In genomic region chr14:34539407-34540180, GRCh38 we compare ENCODE assay signal across 1 cellular context.
TF ChIP-seq lines count a peak whose summit lies in the region.

Gene EAPP (minus strand): TSS chr14:34539701. CDS start chr14:34539628, 73 bp downstream.

TF ChIP-seq in K562, 482 proteins besides CTCF, POLR2A, EP300 and RAD21 (continued from another document and continues in another):
- TF ChIP-seq LARP7 (IDR thresholded peaks at IDR 0.05) (no peak), HMG20A (CRISPR knock-in tag; conservative IDR thresholded peaks at IDR 0.05) (no peak), ZNF79 (CRISPR knock-in tag; IDR thresholded peaks at IDR 0.05; ENCODE audit: low read depth) (no peak), JUNB (CRISPR knock-in tag; conservative IDR thresholded peaks at IDR 0.05) (no peak), CCNT2 (IDR thresholded peaks at IDR 0.05; ENCODE audit: borderline replicate concordance, extremely low read depth, insufficient read length, low read depth, low read length) (no peak), SMAD2 (IDR thresholded peaks at IDR 0.05; ENCODE audit: low read depth, low read length) (no peak), RFX1 (IDR thresholded peaks at IDR 0.05) (peak; percentile 28), EZH2 (IDR thresholded peaks at IDR 0.05; ENCODE audit: borderline replicate concordance, low read depth, low read length) (no peak), SAP30 (IDR thresholded peaks at IDR 0.05; ENCODE audit: borderline replicate concordance, insufficient read depth, low read depth, low read length, poor library complexity, severe bottlenecking) (peak; percentile 57), MEF2A (IDR thresholded peaks at IDR 0.05; ENCODE audit: control insufficient read depth, low read depth, low read length) (no peak), CTCFL (IDR thresholded peaks at IDR 0.05; ENCODE audit: borderline replicate concordance, insufficient read depth, low read depth, low read length, poor library complexity, severe bottlenecking) (no peak), TFAM (CRISPR knock-in tag; conservative IDR thresholded peaks at IDR 0.05) (no peak), TCFL5 (CRISPR knock-in tag; conservative IDR thresholded peaks at IDR 0.05) (no peak), MAFG (tag; conservative IDR thresholded peaks at IDR 0.05) (no peak), DIDO1 (tag; IDR thresholded peaks at IDR 0.05; ENCODE audit: low read depth) (no peak), TCF7 (IDR thresholded peaks at IDR 0.05; ENCODE audit: borderline replicate concordance) (no peak), SRF (CRISPR knock-in tag; IDR thresholded peaks at IDR 0.05) (no peak), ZNF586 (CRISPR knock-in tag; conservative IDR thresholded peaks at IDR 0.05) (no peak), ATF7 (IDR thresholded peaks at IDR 0.05) (peak; percentile 74), ZNF140 (CRISPR knock-in tag; IDR thresholded peaks at IDR 0.05) (no peak), NUFIP1 (IDR thresholded peaks at IDR 0.05; ENCODE audit: partially characterized antibody) (no peak), PCBP2 (IDR thresholded peaks at IDR 0.05; ENCODE audit: low read depth, low read length, poor library complexity, severe bottlenecking) (no peak), ETV1 (tag; conservative IDR thresholded peaks at IDR 0.05; ENCODE audit: low read depth) (peak; percentile 70), ZNF146 (CRISPR knock-in tag; IDR thresholded peaks at IDR 0.05; ENCODE audit: unreplicated experiment) (no peak), XRCC5 (IDR thresholded peaks at IDR 0.05; ENCODE audit: low read depth, low read length) (no peak), RCOR1 (IDR thresholded peaks at IDR 0.05; ENCODE audit: borderline replicate concordance in 1 of 2, low read depth in 2 of 2, low read length in 2 of 2) (no peak), ZSCAN32 (CRISPR knock-in tag; IDR thresholded peaks at IDR 0.05) (no peak), RBM34 (IDR thresholded peaks at IDR 0.05; ENCODE audit: borderline replicate concordance, insufficient read depth, low read length) (no peak), HSF4 (CRISPR knock-in tag; IDR thresholded peaks at IDR 0.05; ENCODE audit: borderline replicate concordance) (no peak), COPS2 (conservative IDR thresholded peaks at IDR 0.05) (no peak), ZNF316 (IDR thresholded peaks at IDR 0.05) (no peak), WHSC1 (IDR thresholded peaks at IDR 0.05; ENCODE audit: low read length) (no peak), IFI16 (CRISPR knock-in tag; IDR thresholded peaks at IDR 0.05) (no peak), ZNF212 (CRISPR knock-in tag; IDR thresholded peaks at IDR 0.05) (no peak), SRSF7 (optimal IDR thresholded peaks at IDR 0.05; ENCODE audit: low read depth, low read length) (no peak), CC2D1A (IDR thresholded peaks at IDR 0.05) (no peak), CEBPG (CRISPR knock-in tag; IDR thresholded peaks at IDR 0.05) (no peak), CEBPG (tag; conservative IDR thresholded peaks at IDR 0.05 in 1 of 2, IDR thresholded peaks at IDR 0.05 in 1 of 2) (no peak), SRSF9 (IDR thresholded peaks at IDR 0.05; ENCODE audit: borderline replicate concordance, low read depth, low read length) (no peak), ZNF184 (CRISPR knock-in tag; IDR thresholded peaks at IDR 0.05) (no peak), ELK1 (CRISPR knock-in tag; IDR thresholded peaks at IDR 0.05) (no peak), ILK (tag; IDR thresholded peaks at IDR 0.05; ENCODE audit: borderline replicate concordance, low read depth) (no peak), HDAC2 (IDR thresholded peaks at IDR 0.05) (no peak), MEF2D (tag; conservative IDR thresholded peaks at IDR 0.05; ENCODE audit: low read depth) (no peak), ZNF639 (CRISPR knock-in tag; conservative IDR thresholded peaks at IDR 0.05 in 1 of 2, IDR thresholded peaks at IDR 0.05 in 1 of 2) (peak in 1 of 2 experiments; percentile 51; a peak in 1 of 4 replicates), ZNF408 (CRISPR knock-in tag; IDR thresholded peaks at IDR 0.05; ENCODE audit: low read depth) (no peak), SP2 (IDR thresholded peaks at IDR 0.05; ENCODE audit: extremely low read depth, low read depth, low read length, poor library complexity, severe bottlenecking) (no peak), STAT5B (CRISPR knock-in tag; IDR thresholded peaks at IDR 0.05) (no peak), ETS2 (tag; IDR thresholded peaks at IDR 0.05; ENCODE audit: borderline replicate concordance, poor library complexity, severe bottlenecking) (no peak)
- TF ChIP-seq, protein P1, sequence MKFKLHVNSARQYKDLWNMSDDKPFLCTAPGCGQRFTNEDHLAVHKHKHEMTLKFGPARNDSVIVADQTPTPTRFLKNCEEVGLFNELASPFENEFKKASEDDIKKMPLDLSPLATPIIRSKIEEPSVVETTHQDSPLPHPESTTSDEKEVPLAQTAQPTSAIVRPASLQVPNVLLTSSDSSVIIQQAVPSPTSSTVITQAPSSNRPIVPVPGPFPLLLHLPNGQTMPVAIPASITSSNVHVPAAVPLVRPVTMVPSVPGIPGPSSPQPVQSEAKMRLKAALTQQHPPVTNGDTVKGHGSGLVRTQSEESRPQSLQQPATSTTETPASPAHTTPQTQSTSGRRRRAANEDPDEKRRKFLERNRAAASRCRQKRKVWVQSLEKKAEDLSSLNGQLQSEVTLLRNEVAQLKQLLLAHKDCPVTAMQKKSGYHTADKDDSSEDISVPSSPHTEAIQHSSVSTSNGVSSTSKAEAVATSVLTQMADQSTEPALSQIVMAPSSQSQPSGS (CRISPR knock-in tag; IDR thresholded peaks at IDR 0.05): no peak
- TF ChIP-seq, protein P2, sequence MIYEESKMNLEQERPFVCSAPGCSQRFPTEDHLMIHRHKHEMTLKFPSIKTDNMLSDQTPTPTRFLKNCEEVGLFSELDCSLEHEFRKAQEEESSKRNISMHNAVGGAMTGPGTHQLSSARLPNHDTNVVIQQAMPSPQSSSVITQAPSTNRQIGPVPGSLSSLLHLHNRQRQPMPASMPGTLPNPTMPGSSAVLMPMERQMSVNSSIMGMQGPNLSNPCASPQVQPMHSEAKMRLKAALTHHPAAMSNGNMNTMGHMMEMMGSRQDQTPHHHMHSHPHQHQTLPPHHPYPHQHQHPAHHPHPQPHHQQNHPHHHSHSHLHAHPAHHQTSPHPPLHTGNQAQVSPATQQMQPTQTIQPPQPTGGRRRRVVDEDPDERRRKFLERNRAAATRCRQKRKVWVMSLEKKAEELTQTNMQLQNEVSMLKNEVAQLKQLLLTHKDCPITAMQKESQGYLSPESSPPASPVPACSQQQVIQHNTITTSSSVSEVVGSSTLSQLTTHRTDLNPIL (CRISPR knock-in tag; IDR thresholded peaks at IDR 0.05): no peak
- TF ChIP-seq, protein P3, sequence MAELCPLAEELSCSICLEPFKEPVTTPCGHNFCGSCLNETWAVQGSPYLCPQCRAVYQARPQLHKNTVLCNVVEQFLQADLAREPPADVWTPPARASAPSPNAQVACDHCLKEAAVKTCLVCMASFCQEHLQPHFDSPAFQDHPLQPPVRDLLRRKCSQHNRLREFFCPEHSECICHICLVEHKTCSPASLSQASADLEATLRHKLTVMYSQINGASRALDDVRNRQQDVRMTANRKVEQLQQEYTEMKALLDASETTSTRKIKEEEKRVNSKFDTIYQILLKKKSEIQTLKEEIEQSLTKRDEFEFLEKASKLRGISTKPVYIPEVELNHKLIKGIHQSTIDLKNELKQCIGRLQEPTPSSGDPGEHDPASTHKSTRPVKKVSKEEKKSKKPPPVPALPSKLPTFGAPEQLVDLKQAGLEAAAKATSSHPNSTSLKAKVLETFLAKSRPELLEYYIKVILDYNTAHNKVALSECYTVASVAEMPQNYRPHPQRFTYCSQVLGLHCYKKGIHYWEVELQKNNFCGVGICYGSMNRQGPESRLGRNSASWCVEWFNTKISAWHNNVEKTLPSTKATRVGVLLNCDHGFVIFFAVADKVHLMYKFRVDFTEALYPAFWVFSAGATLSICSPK (IDR thresholded peaks at IDR 0.05; ENCODE audit: borderline replicate concordance): no peak
- TF ChIP-seq, protein P4, sequence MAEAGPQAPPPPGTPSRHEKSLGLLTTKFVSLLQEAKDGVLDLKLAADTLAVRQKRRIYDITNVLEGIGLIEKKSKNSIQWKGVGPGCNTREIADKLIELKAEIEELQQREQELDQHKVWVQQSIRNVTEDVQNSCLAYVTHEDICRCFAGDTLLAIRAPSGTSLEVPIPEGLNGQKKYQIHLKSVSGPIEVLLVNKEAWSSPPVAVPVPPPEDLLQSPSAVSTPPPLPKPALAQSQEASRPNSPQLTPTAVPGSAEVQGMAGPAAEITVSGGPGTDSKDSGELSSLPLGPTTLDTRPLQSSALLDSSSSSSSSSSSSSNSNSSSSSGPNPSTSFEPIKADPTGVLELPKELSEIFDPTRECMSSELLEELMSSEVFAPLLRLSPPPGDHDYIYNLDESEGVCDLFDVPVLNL (CRISPR knock-in tag; IDR thresholded peaks at IDR 0.05; ENCODE audit: low read depth): no peak
- TF ChIP-seq, protein P5, sequence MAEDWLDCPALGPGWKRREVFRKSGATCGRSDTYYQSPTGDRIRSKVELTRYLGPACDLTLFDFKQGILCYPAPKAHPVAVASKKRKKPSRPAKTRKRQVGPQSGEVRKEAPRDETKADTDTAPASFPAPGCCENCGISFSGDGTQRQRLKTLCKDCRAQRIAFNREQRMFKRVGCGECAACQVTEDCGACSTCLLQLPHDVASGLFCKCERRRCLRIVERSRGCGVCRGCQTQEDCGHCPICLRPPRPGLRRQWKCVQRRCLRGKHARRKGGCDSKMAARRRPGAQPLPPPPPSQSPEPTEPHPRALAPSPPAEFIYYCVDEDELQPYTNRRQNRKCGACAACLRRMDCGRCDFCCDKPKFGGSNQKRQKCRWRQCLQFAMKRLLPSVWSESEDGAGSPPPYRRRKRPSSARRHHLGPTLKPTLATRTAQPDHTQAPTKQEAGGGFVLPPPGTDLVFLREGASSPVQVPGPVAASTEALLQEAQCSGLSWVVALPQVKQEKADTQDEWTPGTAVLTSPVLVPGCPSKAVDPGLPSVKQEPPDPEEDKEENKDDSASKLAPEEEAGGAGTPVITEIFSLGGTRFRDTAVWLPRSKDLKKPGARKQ (CRISPR knock-in tag; IDR thresholded peaks at IDR 0.05): no peak
- TF ChIP-seq, protein P6, sequence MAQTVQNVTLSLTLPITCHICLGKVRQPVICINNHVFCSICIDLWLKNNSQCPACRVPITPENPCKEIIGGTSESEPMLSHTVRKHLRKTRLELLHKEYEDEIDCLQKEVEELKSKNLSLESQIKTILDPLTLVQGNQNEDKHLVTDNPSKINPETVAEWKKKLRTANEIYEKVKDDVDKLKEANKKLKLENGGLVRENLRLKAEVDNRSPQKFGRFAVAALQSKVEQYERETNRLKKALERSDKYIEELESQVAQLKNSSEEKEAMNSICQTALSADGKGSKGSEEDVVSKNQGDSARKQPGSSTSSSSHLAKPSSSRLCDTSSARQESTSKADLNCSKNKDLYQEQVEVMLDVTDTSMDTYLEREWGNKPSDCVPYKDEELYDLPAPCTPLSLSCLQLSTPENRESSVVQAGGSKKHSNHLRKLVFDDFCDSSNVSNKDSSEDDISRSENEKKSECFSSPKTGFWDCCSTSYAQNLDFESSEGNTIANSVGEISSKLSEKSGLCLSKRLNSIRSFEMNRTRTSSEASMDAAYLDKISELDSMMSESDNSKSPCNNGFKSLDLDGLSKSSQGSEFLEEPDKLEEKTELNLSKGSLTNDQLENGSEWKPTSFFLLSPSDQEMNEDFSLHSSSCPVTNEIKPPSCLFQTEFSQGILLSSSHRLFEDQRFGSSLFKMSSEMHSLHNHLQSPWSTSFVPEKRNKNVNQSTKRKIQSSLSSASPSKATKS (CRISPR knock-in tag; IDR thresholded peaks at IDR 0.05): no peak
- TF ChIP-seq, protein P7, sequence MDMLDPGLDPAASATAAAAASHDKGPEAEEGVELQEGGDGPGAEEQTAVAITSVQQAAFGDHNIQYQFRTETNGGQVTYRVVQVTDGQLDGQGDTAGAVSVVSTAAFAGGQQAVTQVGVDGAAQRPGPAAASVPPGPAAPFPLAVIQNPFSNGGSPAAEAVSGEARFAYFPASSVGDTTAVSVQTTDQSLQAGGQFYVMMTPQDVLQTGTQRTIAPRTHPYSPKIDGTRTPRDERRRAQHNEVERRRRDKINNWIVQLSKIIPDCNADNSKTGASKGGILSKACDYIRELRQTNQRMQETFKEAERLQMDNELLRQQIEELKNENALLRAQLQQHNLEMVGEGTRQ (CRISPR knock-in tag; IDR thresholded peaks at IDR 0.05): no peak
